ENCODE assay signal across 19 cellular contexts in the genomic region with DNA sequence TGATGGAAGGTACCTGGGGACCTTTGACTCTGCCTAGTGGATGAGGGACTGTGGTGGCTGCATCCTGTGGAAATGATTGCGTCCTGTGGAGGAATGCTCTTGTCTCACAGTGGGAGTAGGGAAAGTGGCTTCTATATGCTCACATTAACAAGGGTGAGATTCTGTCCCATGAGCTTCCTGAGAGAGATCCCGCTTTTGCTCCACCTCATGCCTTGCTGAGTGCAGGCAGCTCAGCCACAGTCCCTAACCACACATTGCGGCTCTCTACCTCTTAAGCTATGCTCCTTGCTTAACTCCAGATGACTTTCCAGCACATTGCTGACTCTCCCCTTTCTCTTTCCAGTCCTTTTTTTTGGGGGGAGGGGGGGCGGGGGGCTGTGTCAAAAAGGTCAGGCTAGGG. TPM values are rescaled to one million over a fixed set of nuclear protein-coding genes. Genes with fewer than 3 reads are reported as not detected.
DNase-seq lines count a peak whose midpoint lies in the region; ATAC-seq lines count a peak whose summit lies in the region.
"Had no signal": no experiment of that assay in that cellular context is flagged by ENCODE, and none has a peak within 500 bp of the region (broad histone marks: within the 10 kb centered on the region; RNA-seq: fewer than 3 reads in every experiment).

No MANE protein-coding gene starts in this region.

- no peak overlapping the region for H2BK15ac ChIP-seq in neuronal stem cell (ENCODE audit: low read length)

- no peak overlapping the region for H4K91ac ChIP-seq in neuronal stem cell (ENCODE audit: low read depth, low read length, poor library complexity)

- peak overlapping the region; percentile 50 for H3K18ac ChIP-seq in neuronal stem cell (ENCODE audit: low read length)

- H2AFZ ChIP-seq in neuronal stem cell (ENCODE audit: low read length): no peak overlapping the region
- H2AFZ ChIP-seq: PC-9 had no signal

- WGBS in neuronal stem cell (ENCODE audit: extremely low coverage in 2 of 2, insufficient read length in 2 of 2, insufficient replicate concordance in 1 of 2), 2 donors: no CpG with 5 or more reads among the region's 4 CpGs

- no peak for ATAC-seq in HG03196 (IDR thresholded peaks at IDR 0.05; ENCODE audit: unreplicated experiment)

- H3K9ac ChIP-seq in neuronal stem cell (ENCODE audit: low read depth, low read length, poor library complexity): no peak overlapping the region

- peaks cover 13% of the 10 kb centered on the region for H3K79me1 ChIP-seq in neuronal stem cell (ENCODE audit: low read depth, low read length)

- H2BK120ac ChIP-seq in neuronal stem cell (ENCODE audit: low read depth, low read length): no peak overlapping the region

- peak overlapping the region; percentile 32 for H3K4me2 ChIP-seq in neuronal stem cell (ENCODE audit: insufficient read depth, low read length, poor library complexity, severe bottlenecking)
- H3K4me2 ChIP-seq: PC-9 had no signal

- peaks cover 37 to 51% of the 10 kb centered on the region in 2 donors for H3K4me1 ChIP-seq in neuronal stem cell (ENCODE audit: control insufficient read depth in 2 of 2, insufficient read depth in 1 of 2, low read depth in 1 of 2, low read length in 2 of 2)

- H3K36me3 ChIP-seq in neuronal stem cell (replicated peaks in 1 of 2; ENCODE audit: control insufficient read depth in 2 of 2, insufficient read depth in 2 of 2, low read length in 2 of 2): peaks cover 2 to 22% of the 10 kb centered on the region in 2 donors
- H3K36me3 ChIP-seq: left ventricle myocardium inferior, right lobe of liver, tibial nerve had no signal

- no peaks in the 10 kb centered on the region for H3K9me3 ChIP-seq in neuronal stem cell (replicated peaks in 1 of 2; ENCODE audit: control insufficient read depth in 2 of 2, insufficient read depth in 1 of 2, low read depth in 1 of 2, low read length in 2 of 2)
- H3K9me3 ChIP-seq: left ventricle myocardium inferior, right lobe of liver, tibial nerve had no signal

- H4K8ac ChIP-seq in neuronal stem cell (ENCODE audit: low read depth, low read length): no peak overlapping the region

- H2BK5ac ChIP-seq in neuronal stem cell (ENCODE audit: low read length): no peak overlapping the region

- peak overlapping the region in 1 of 2 donors; percentile 61 for H3K4me3 ChIP-seq in neuronal stem cell (ENCODE audit: low read length in 2 of 2)
- H3K4me3 ChIP-seq: left ventricle myocardium inferior, PC-9, right lobe of liver, tibial nerve had no signal

- H2BK12ac ChIP-seq in neuronal stem cell (ENCODE audit: low read length): no peak overlapping the region

- no peak overlapping the region for H3K14ac ChIP-seq in neuronal stem cell (ENCODE audit: low read length)

- no peak overlapping the region for H3K23ac ChIP-seq in neuronal stem cell (ENCODE audit: low read depth, low read length, poor library complexity)

- H2AK5ac ChIP-seq in neuronal stem cell (ENCODE audit: low read depth, low read length): no peak overlapping the region

- DNase-seq in H4 (ENCODE audit: low spot score): peak; percentile 51
- peak; percentile 40 for DNase-seq in RPMI8226
- peak; percentile 51 for DNase-seq in fibroblast of peridontal ligament (ENCODE audit: extremely low read depth)
- DNase-seq in neuronal stem cell (ENCODE audit: low spot score): peak; percentile 20
- DNase-seq in hippocampal formation (lab: John Stamatoyannopoulos, UW): no peak
- no peak for DNase-seq in NOMO-1 treated with DMSO at 0.1 percent for 48 hours (lab: John Stamatoyannopoulos, UW; ENCODE audit: unreplicated experiment)
- no peak for DNase-seq in activated T-cell treated with anti-CD3 and anti-CD28 coated beads for 4 hours
- DNase-seq: CD8-positive, alpha-beta memory T cell; KG1; left ventricle myocardium inferior; NCI-H1048; NCI-H2107; PC-9; right lobe of liver; stimulated activated CD4-positive, alpha-beta T cell treated with anti-CD3 and anti-CD28 coated beads, Interleukin-1b, Interleukin-23, amount 100 ng/mL, for 48 hours; stimulated activated naive CD4-positive, alpha-beta T cell treated with Interleukin-2 at 50 U/mL for 16 hours had no signal

- H3K27ac ChIP-seq in neuronal stem cell (replicated peaks; ENCODE audit: low read length): peak overlapping the region; percentile 70
- H3K27ac ChIP-seq: epithelial cell of prostate, left ventricle myocardium inferior, PC-9, right lobe of liver had no signal

- no peak overlapping the region for H3K4ac ChIP-seq in neuronal stem cell (ENCODE audit: low read length)

- H3K27me3 ChIP-seq in neuronal stem cell (ENCODE audit: control insufficient read depth in 3 of 3, insufficient read depth in 3 of 3, low read depth in 1 of 3, low read length in 3 of 3): no peaks in the 10 kb centered on the region
- H3K27me3 ChIP-seq: right lobe of liver, tibial nerve had no signal

RNA-seq across cellular contexts. Expression of gene TEAD1, which starts 45.0 kb away (rescaled TPM):
- total RNA-seq in H4 (2014; rRNA removed; shearing (Covaris generic)): 33.8 and 42.3 TPM in 2 replicates
- 57.7 TPM for polyA plus RNA-seq in neuronal stem cell (2013, experiment 1 of 2)
- polyA plus RNA-seq in neuronal stem cell (2013, experiment 2 of 2): 58.5 TPM
- polyA plus RNA-seq: CD8-positive, alpha-beta memory T cell had no signal

Comparison
In these comparisons a context has a peak if more than half of its experiments do, and no peak if none do; other contexts are left out.
1. DNase-seq: peak in H4 (single experiment), RPMI8226 (single experiment), fibroblast of peridontal ligament (single experiment) and neuronal stem cell (single experiment); none in hippocampal formation (0 of 2), NOMO-1 treated with DMSO at 0.1 percent for 48 hours (single experiment) and activated T-cell treated with anti-CD3 and anti-CD28 coated beads for 4 hours (single experiment).